Comparison of ENCODE assay signal across 8 cellular contexts in genomic region chr2:230411484-230412368, GRCh38. TPM values are rescaled to one million over a fixed set of nuclear protein-coding genes. Genes with fewer than 3 reads are reported as not detected.
DNase-seq lines count a peak whose midpoint lies in the region; ATAC-seq and TF ChIP-seq lines count a peak whose summit lies in the region.

No MANE protein-coding gene starts in this region.

- WGBS in right cardiac atrium: 2% methylated on average over 61 of the region's 61 CpGs

- H3K27me3 ChIP-seq in ascending aorta: no peaks in the 10 kb centered on the region
- no peaks in the 10 kb centered on the region for H3K27me3 ChIP-seq in right cardiac atrium (ENCODE audit: control insufficient read depth, insufficient read depth)
- H3K27me3 ChIP-seq in rectal smooth muscle tissue (ENCODE audit: control insufficient read depth, insufficient read depth, low read length): no peaks in the 10 kb centered on the region

- DNase-seq in ELR (ENCODE audit: low read depth) (peak; percentile 74), HuH-7 (ENCODE audit: low spot score) (peak; percentile 63), SW 1271 (lab: John Stamatoyannopoulos, UW) (peak; percentile 13 to 47), ascending aorta (ENCODE audit: low spot score in 2 of 2) (peak in 1 of 2 donors; percentile 79), right cardiac atrium (peak; percentile 63 to 88 (median 87)), NCI-H187 treated with DMSO at 0.1 percent for 48 hours (lab: John Stamatoyannopoulos, UW) (no peak)

- intact Hi-C loops in ascending aorta (cut with DNase I) (no loop called here), right cardiac atrium (cut with DNase I) (no loop called here)

- H3K4me1 ChIP-seq in ascending aorta: peaks cover 2 to 31% of the 10 kb centered on the region in 2 donors
- peaks cover 13% of the 10 kb centered on the region for H3K4me1 ChIP-seq in right cardiac atrium (ENCODE audit: control insufficient read depth, insufficient read depth, low read length)
- peaks cover 4% of the 10 kb centered on the region for H3K4me1 ChIP-seq in rectal smooth muscle tissue (ENCODE audit: control insufficient read depth, insufficient read depth, low read length)

- peak overlapping the region; percentile 55 to 72 for H3K4me3 ChIP-seq in ascending aorta
- H3K4me3 ChIP-seq in right cardiac atrium (ENCODE audit: low read length): peak overlapping the region; percentile 86
- H3K4me3 ChIP-seq in rectal smooth muscle tissue (ENCODE audit: low read length): peak overlapping the region; percentile 95

- H3K9me3 ChIP-seq in ascending aorta (no peaks in the 10 kb centered on the region), right cardiac atrium (ENCODE audit: control insufficient read depth, low read length) (no peaks in the 10 kb centered on the region)

- no peak for TF ChIP-seq CTCF in ascending aorta (IDR thresholded peaks at IDR 0.05)

- peak; percentile 50 for ATAC-seq in GM21526 (IDR thresholded peaks at IDR 0.05; ENCODE audit: low FRiP score, unreplicated experiment)
- peak; percentile 83 to 87 for ATAC-seq in right cardiac atrium

- peak overlapping the region; percentile 91 for H3K9ac ChIP-seq in rectal smooth muscle tissue (ENCODE audit: low read length)

- H3K27ac ChIP-seq in ascending aorta (peak overlapping the region; percentile 91 to 92), right cardiac atrium (ENCODE audit: low read length) (peak overlapping the region; percentile 90), rectal smooth muscle tissue (ENCODE audit: low read depth, low read length) (peak overlapping the region; percentile 95)

- no peaks in the 10 kb centered on the region for H3K36me3 ChIP-seq in ascending aorta
- H3K36me3 ChIP-seq in rectal smooth muscle tissue (ENCODE audit: control insufficient read depth, insufficient read depth, low read length): peaks cover 3% of the 10 kb centered on the region

RNA-seq across cellular contexts. Expression of gene SP100, which starts 4.3 kb away (rescaled TPM):
- total RNA-seq in ascending aorta (82.0 TPM), right cardiac atrium (10 to 100 TPM; 70.8 to 88.3 (median 76.5) TPM)
- 64.5 TPM for polyA plus RNA-seq in right cardiac atrium
